Comparison of ENCODE assay signal across 1 cellular context in the genomic region with DNA sequence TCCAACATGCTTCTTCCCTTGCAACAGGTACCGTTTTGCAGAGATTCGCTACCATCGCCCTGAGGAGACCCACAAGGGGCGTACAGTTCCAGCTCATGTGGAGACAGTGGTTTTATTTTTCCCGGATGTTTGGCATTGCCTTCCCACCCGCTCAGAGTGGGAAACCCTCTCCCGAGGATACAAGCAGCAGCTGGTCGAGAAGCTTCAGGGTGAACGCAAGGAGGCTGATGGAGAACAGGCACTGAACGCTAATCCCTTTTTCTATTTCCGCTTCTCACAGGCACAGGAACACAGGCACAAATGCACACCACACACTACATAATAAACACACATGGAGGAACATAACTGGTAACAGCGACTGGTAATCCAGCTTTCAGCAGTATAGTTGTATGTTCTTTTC.
TF ChIP-seq lines count a peak whose summit lies in the region.

No MANE protein-coding gene starts in this region.

TF ChIP-seq in H1, 55 proteins besides CTCF, POLR2A, EP300 and RAD21:
- TF ChIP-seq CBX5 (IDR thresholded peaks at IDR 0.05; ENCODE audit: low read depth, low read length) (no peak), SAP30 (IDR thresholded peaks at IDR 0.05; ENCODE audit: insufficient read depth, insufficient replicate concordance, low read length) (no peak), SUZ12 (IDR thresholded peaks at IDR 0.05; ENCODE audit: low read length) (no peak), FOSL1 (IDR thresholded peaks at IDR 0.05; ENCODE audit: insufficient read depth, low read depth, low read length) (no peak), SRF (IDR thresholded peaks at IDR 0.05; ENCODE audit: low read depth, low read length) (no peak), NRF1 (IDR thresholded peaks at IDR 0.05; ENCODE audit: low read depth, low read length) (no peak), HDAC6 (IDR thresholded peaks at IDR 0.05; ENCODE audit: low read depth, low read length) (no peak), POU5F1 (IDR thresholded peaks at IDR 0.05; ENCODE audit: low read depth, low read length) (no peak), ZNF274 (IDR thresholded peaks at IDR 0.05; ENCODE audit: borderline replicate concordance, extremely low read depth, low read length) (no peak), SIRT6 (IDR thresholded peaks at IDR 0.05; ENCODE audit: low read length) (no peak), NANOG (IDR thresholded peaks at IDR 0.05; ENCODE audit: insufficient read depth, low read depth, low read length, poor library complexity, severe bottlenecking) (no peak), CTBP2 (IDR thresholded peaks at IDR 0.05; ENCODE audit: borderline replicate concordance, insufficient read depth, insufficient read length, low read length) (no peak), YY1 (IDR thresholded peaks at IDR 0.05; ENCODE audit: low read depth, low read length) (no peak), SP4 (IDR thresholded peaks at IDR 0.05; ENCODE audit: low read length) (no peak), TAF1 (IDR thresholded peaks at IDR 0.05; ENCODE audit: low read depth, low read length) (no peak), SIN3A (conservative IDR thresholded peaks at IDR 0.05 in 1 of 2, IDR thresholded peaks at IDR 0.05 in 1 of 2; ENCODE audit: low read depth in 1 of 2, low read length in 2 of 2) (no peak)
